In genomic region chr9:88443480-88444113, GRCh38 we compare ENCODE assay signal across 11 cellular contexts.
"Had no signal": no experiment of that assay in that cellular context is flagged by ENCODE, and none has a peak within 500 bp of the region (broad histone marks: within the 10 kb centered on the region; RNA-seq: fewer than 3 reads in every experiment).

No MANE protein-coding gene starts in this region.

- H3K27ac ChIP-seq: parathyroid adenoma had no signal

- H3K4me1 ChIP-seq: parathyroid adenoma had no signal

- DNase-seq: activated B cell treated with CpG ODN at 0.5 μM for 24 hours; activated CD4-positive, alpha-beta T cell treated with anti-CD3 and anti-CD28 coated beads, Interleukin-2, amount 10 ng/mL, durations not matched to agents 24 days and 14 days; activated CD8-positive, alpha-beta memory T cell treated with anti-CD3 and anti-CD28 coated beads, Interleukin-2, amount 50 U/mL, for 4 hours; activated CD8-positive, alpha-beta T cell treated with anti-CD3 and anti-CD28 coated beads, Interleukin-2, amount 10 ng/mL, durations not matched to agents 7 days and 5 days; aorta; stimulated activated CD4-positive, alpha-beta T cell treated with anti-CD3 and anti-CD28 coated beads, Interleukin-12 subunit alpha, Interleukin-12 subunit beta, amount 100 ng/mL, for 4 hours; stimulated activated CD4-positive, alpha-beta T cell treated with anti-CD3 and anti-CD28 coated beads, Interleukin-2, amount 100 ng/mL, for 24 hours had no signal

- H3K9ac ChIP-seq: parathyroid adenoma had no signal

- H3K27me3 Mint-ChIP-seq: activated B cell treated with CpG ODN at 0.5 μM for 24 hours; activated CD4-positive, alpha-beta T cell treated with anti-CD3 and anti-CD28 coated beads, Interleukin-2, amount 10 ng/mL, durations not matched to agents 24 days and 14 days had no signal

- ATAC-seq: activated CD8-positive, alpha-beta T cell treated with anti-CD3 and anti-CD28 coated beads, Interleukin-2, amount 10 ng/mL, durations not matched to agents 7 days and 5 days; esophagus mucosa; stimulated activated effector memory CD8-positive, alpha-beta T cell treated with anti-CD3 and anti-CD28 coated beads, Interleukin-12 subunit alpha, Interleukin-12 subunit beta, amount 100 ng/mL, for 72 hours had no signal

- H2AFZ ChIP-seq: parathyroid adenoma had no signal

- H3K4me3 Mint-ChIP-seq: activated B cell treated with CpG ODN at 0.5 μM for 24 hours; activated CD4-positive, alpha-beta T cell treated with anti-CD3 and anti-CD28 coated beads, Interleukin-2, amount 10 ng/mL, durations not matched to agents 24 days and 14 days; activated CD8-positive, alpha-beta T cell treated with anti-CD3 and anti-CD28 coated beads, Interleukin-2, amount 10 ng/mL, durations not matched to agents 7 days and 5 days; stimulated activated effector memory CD8-positive, alpha-beta T cell treated with anti-CD3 and anti-CD28 coated beads, Interleukin-12 subunit alpha, Interleukin-12 subunit beta, amount 100 ng/mL, for 72 hours; T-helper 1 cell treated with Interleukin-12 subunit alpha and Interleukin-12 subunit beta and Interleukin-4 antibody, amounts not matched to agents 30 μg/mL and 1 μg/mL, for 36 hours had no signal

- H3K27ac Mint-ChIP-seq: activated B cell treated with CpG ODN at 0.5 μM for 24 hours; activated CD4-positive, alpha-beta T cell treated with anti-CD3 and anti-CD28 coated beads, Interleukin-2, amount 10 ng/mL, durations not matched to agents 24 days and 14 days; activated CD8-positive, alpha-beta T cell treated with anti-CD3 and anti-CD28 coated beads, Interleukin-2, amount 10 ng/mL, durations not matched to agents 7 days and 5 days; stimulated activated effector memory CD8-positive, alpha-beta T cell treated with anti-CD3 and anti-CD28 coated beads, Interleukin-12 subunit alpha, Interleukin-12 subunit beta, amount 100 ng/mL, for 72 hours; T-helper 1 cell treated with Interleukin-12 subunit alpha and Interleukin-12 subunit beta and Interleukin-4 antibody, amounts not matched to agents 30 μg/mL and 1 μg/mL, for 36 hours had no signal
